Comparison of ENCODE assay signal across 13 cellular contexts in the genomic region with DNA sequence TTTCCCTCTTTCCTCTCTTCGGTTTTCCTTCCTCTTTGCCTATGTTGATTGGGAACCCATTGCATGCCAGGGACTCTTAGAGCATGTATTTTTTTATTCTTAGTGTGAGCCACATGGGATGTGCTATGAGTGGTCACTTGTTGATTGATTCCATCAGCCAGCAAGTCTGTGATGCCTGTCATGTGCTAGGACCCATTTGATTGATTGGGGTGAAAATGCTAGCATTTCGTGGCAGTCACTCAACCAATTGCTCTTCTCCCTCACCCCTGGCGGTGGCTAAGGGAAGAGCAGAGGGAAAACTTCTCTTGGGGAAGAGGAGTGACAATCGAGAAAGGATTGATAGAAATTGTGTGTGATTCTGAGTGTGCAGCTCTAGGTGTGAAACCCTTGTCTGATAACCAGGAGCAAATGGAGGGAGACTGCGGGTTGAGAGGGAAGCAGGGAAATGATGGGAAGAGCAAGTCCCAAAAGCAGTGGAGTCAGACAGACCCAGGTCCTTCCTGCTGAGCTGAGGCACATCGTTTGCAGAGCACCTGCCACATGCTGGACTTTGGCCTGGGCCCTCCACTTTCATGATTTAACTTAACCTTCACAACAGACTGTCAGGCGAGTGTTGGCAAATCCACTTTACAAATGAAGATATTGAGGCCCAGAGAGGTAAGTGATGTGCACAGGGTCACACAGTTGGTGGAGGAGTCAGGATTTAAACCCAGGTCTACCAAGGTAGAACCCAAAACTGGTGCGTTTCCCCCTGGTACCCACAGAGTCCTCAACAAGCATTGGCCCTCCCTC. TPM values are rescaled to one million over a fixed set of nuclear protein-coding genes. Genes with fewer than 3 reads are reported as not detected.
DNase-seq lines count a peak whose midpoint lies in the region; ATAC-seq and TF ChIP-seq lines count a peak whose summit lies in the region.
"Had no signal": no experiment of that assay in that cellular context is flagged by ENCODE, and none has a peak within 500 bp of the region (broad histone marks: within the 10 kb centered on the region; RNA-seq: fewer than 3 reads in every experiment).

No MANE protein-coding gene starts in this region.

- no peak overlapping the region for H3K27ac Mint-ChIP-seq in type B pancreatic cell
- H3K27ac Mint-ChIP-seq in activated T-cell treated with anti-CD3 and anti-CD28 coated beads, Interleukin-2, amount 50 U/mL, for 72 hours = no peak overlapping the region
- H3K27ac Mint-ChIP-seq: activated T-helper 1 cell treated with anti-CD3 and anti-CD28 coated beads, Interleukin-12 subunit alpha, Interleukin-12 subunit beta, Interleukin-2, Interleukin-4 antibody, amounts not matched to agents 30 ng/mL and 10 ng/mL and 1 ng/mL, durations not matched to agents 14 hours and 24 hours and 36 hours had no signal

- H3K4me3 ChIP-seq in fibroblast of villous mesenchyme (ENCODE audit: low read depth, low read length) = no peak overlapping the region

- H3K4me1 Mint-ChIP-seq in type B pancreatic cell (ENCODE audit: unreplicated experiment) = no peaks in the 10 kb centered on the region
- no peaks in the 10 kb centered on the region for H3K4me1 Mint-ChIP-seq in activated T-cell treated with anti-CD3 and anti-CD28 coated beads, Interleukin-2, amount 50 U/mL, for 72 hours (ENCODE audit: low read depth)

- TF ChIP-seq CTCF in fibroblast of villous mesenchyme (IDR thresholded peaks at IDR 0.05; ENCODE audit: insufficient read depth, low read depth, low read length) = peak; percentile 36
- TF ChIP-seq CTCF in type B pancreatic cell (conservative IDR thresholded peaks at IDR 0.05) = peak; percentile 71

- H3K4me3 Mint-ChIP-seq in type B pancreatic cell = no peak overlapping the region
- no peak overlapping the region for H3K4me3 Mint-ChIP-seq in activated T-cell treated with anti-CD3 and anti-CD28 coated beads, Interleukin-2, amount 50 U/mL, for 72 hours
- H3K4me3 Mint-ChIP-seq: activated T-helper 1 cell treated with anti-CD3 and anti-CD28 coated beads, Interleukin-12 subunit alpha, Interleukin-12 subunit beta, Interleukin-2, Interleukin-4 antibody, amounts not matched to agents 30 ng/mL and 10 ng/mL and 1 ng/mL, durations not matched to agents 14 hours and 24 hours and 36 hours had no signal

- peak; percentile 41 for DNase-seq in activated effector memory CD4-positive, alpha-beta T cell treated with anti-CD3 and anti-CD28 coated beads, Interleukin-2, amount 50 U/mL, for 16 hours
- DNase-seq in activated effector memory CD4-positive, alpha-beta T cell treated with Interleukin-2 at 50 U/mL for 16 hours = no peak
- DNase-seq in RPMI8226 (peak; percentile 11), fibroblast of villous mesenchyme (ENCODE audit: low read depth) (no peak), type B pancreatic cell (ENCODE audit: extremely low spot score, unreplicated experiment) (no peak), NCI-H1092 (lab: John Stamatoyannopoulos, UW) (no peak)
- DNase-seq in activated T-cell treated with anti-CD3 and anti-CD28 coated beads, Interleukin-2, amount 50 U/mL, for 72 hours = no peak
- DNase-seq: cerebellar nuclear complex; NCI-H2171; stimulated activated CD4-positive, alpha-beta T cell treated with anti-CD3 and anti-CD28 coated beads, Interleukin-4, amount 100 ng/mL, for 1 hour had no signal

- H3K27me3 Mint-ChIP-seq in type B pancreatic cell = peaks cover 30% of the 10 kb centered on the region
- H3K27me3 Mint-ChIP-seq in activated T-cell treated with anti-CD3 and anti-CD28 coated beads, Interleukin-2, amount 50 U/mL, for 72 hours (ENCODE audit: low read depth) = peaks cover 41% of the 10 kb centered on the region

- no peaks in the 10 kb centered on the region for H3K36me3 Mint-ChIP-seq in type B pancreatic cell
- H3K36me3 Mint-ChIP-seq in activated T-cell treated with anti-CD3 and anti-CD28 coated beads, Interleukin-2, amount 50 U/mL, for 72 hours (ENCODE audit: insufficient read depth in 2 of 2) = no peaks in the 10 kb centered on the region

- H3K9me3 Mint-ChIP-seq in type B pancreatic cell = no peaks in the 10 kb centered on the region
- no peaks in the 10 kb centered on the region for H3K9me3 Mint-ChIP-seq in activated T-cell treated with anti-CD3 and anti-CD28 coated beads, Interleukin-2, amount 50 U/mL, for 72 hours
- H3K9me3 Mint-ChIP-seq: activated T-helper 1 cell treated with anti-CD3 and anti-CD28 coated beads, Interleukin-12 subunit alpha, Interleukin-12 subunit beta, Interleukin-2, Interleukin-4 antibody, amounts not matched to agents 30 ng/mL and 10 ng/mL and 1 ng/mL, durations not matched to agents 14 hours and 24 hours and 36 hours had no signal

- ATAC-seq in activated T-cell treated with anti-CD3 and anti-CD28 coated beads, Interleukin-2, amount 50 U/mL, for 72 hours (replicated peaks in 1 of 2) = no peak
- no peak for ATAC-seq in GM18873 (IDR thresholded peaks at IDR 0.05; ENCODE audit: low FRiP score, unreplicated experiment)
- ATAC-seq: activated CD4-positive, CD25-positive, alpha-beta regulatory T cell treated with anti-CD3 and anti-CD28 coated beads, Interleukin-2, amount 50 U/mL, for 24 hours had no signal

RNA-seq across cellular contexts. Expression of a gene that starts 40.0 kb away (rescaled TPM):
- total RNA-seq in fibroblast of villous mesenchyme (not detected in 2 replicates), type B pancreatic cell (ENCODE audit: low replicate concordance) (3.0 and 7.3 TPM in 2 replicates)
- not detected for total RNA-seq in activated T-cell treated with anti-CD3 and anti-CD28 coated beads, Interleukin-2, amount 50 U/mL, for 72 hours
- total RNA-seq: activated T-helper 1 cell treated with anti-CD3 and anti-CD28 coated beads, Interleukin-12 subunit alpha, Interleukin-12 subunit beta, Interleukin-2, Interleukin-4 antibody, amounts not matched to agents 30 ng/mL and 10 ng/mL and 1 ng/mL, durations not matched to agents 14 hours and 24 hours and 36 hours had no signal

Comparison
In these comparisons a context has a peak if more than half of its experiments do, and no peak if none do; other contexts are left out.
1. DNase-seq: peak in activated effector memory CD4-positive, alpha-beta T cell treated with anti-CD3 and anti-CD28 coated beads, Interleukin-2, amount 50 U/mL, for 16 hours (single experiment) and RPMI8226 (single experiment); none in activated effector memory CD4-positive, alpha-beta T cell treated with Interleukin-2 at 50 U/mL for 16 hours (single experiment), fibroblast of villous mesenchyme (single experiment), type B pancreatic cell (single experiment), NCI-H1092 (single experiment) and activated T-cell treated with anti-CD3 and anti-CD28 coated beads, Interleukin-2, amount 50 U/mL, for 72 hours (0 of 2).